ENCODE assay signal across 8 cellular contexts in the genomic region with DNA sequence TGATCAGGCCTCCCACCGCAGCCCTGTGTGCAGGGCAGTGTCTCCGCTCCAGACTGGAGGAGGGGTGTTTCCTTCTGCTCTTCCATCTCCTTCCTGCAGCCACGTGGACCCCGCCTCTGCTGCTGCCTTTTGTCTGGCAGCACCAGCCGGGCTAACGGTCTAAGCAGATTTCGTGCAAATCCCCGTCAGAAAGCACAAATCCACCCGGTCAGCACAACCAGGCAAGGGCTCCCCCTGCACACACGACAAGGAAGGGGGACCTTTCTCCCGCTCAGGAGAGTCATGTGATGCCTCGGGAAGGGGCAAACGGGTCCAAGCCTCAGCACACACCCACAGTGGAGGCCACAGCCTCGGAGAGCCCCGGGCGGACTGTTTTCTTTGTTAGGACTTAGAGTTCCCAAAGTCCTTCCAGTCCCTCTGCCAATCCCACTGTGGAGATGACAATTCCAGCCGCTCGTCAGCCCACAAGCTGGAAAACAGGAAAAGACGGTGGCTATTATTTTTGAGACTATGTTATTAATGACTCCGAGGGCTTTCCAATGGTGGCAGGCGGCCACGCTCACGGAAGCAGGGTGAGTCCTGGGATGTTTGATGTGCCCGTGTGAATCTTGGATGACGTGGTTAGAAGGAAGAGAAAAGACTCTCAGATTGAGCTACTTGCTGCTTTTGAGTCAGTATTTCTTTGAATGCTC. TPM values are rescaled to one million over a fixed set of nuclear protein-coding genes. Genes with fewer than 3 reads are reported as not detected.
DNase-seq lines count a peak whose midpoint lies in the region; ATAC-seq, FAIRE-seq and TF ChIP-seq lines count a peak whose summit lies in the region.
"Had no signal": no experiment of that assay in that cellular context is flagged by ENCODE, and none has a peak within 500 bp of the region (broad histone marks: within the 10 kb centered on the region; RNA-seq: fewer than 3 reads in every experiment).

No MANE protein-coding gene starts in this region.

- WGBS in upper lobe of left lung, 2 donors, result 47 to 56% methylated on average over 21 to 25 of the region's 25 CpGs

- no peak for FAIRE-seq in GM12891 (lab: Jason Lieb, UNC)

- peak in 1 of 4 donors; percentile 32 for TF ChIP-seq EP300 in upper lobe of left lung (IDR thresholded peaks at IDR 0.05)

- H3K27ac ChIP-seq in epithelial cell of prostate (peak overlapping the region; percentile 46), muscle layer of colon (ENCODE audit: low read depth, low read length) (peak overlapping the region; percentile 62), upper lobe of left lung (peak overlapping the region; percentile 32 to 86 (median 74))
- H3K27ac ChIP-seq: KMS-11 had no signal

- no peaks in the 10 kb centered on the region for H3K27me3 ChIP-seq in muscle layer of colon (ENCODE audit: control insufficient read depth in 1 of 2, insufficient read depth in 2 of 2, low read length in 2 of 2)
- no peaks in the 10 kb centered on the region for H3K27me3 ChIP-seq in upper lobe of left lung

- DNase-seq in RPMI7951 (ENCODE audit: low read depth), result peak; percentile 88
- no peak for DNase-seq in epithelial cell of prostate (ENCODE audit: low read depth, low spot score)
- no peak for DNase-seq in upper lobe of left lung
- no peak for DNase-seq in GM12891 (ENCODE audit: insufficient read length, low spot score)
- no peak for DNase-seq in NCI-H1694 treated with DMSO at 0.1 percent for 48 hours (lab: John Stamatoyannopoulos, UW)

- peak; percentile 24 to 37 for ATAC-seq in upper lobe of left lung (ENCODE audit: low FRiP score in 2 of 2)
- ATAC-seq in HG03095 (IDR thresholded peaks at IDR 0.05; ENCODE audit: unreplicated experiment), result no peak

- TF ChIP-seq POLR2A in upper lobe of left lung (IDR thresholded peaks at IDR 0.05) (no peak), GM12891 (IDR thresholded peaks at IDR 0.05; ENCODE audit: low read depth, low read length) (no peak)

- H3K9ac ChIP-seq in muscle layer of colon (ENCODE audit: low read length), result peak overlapping the region; percentile 27
- H3K9ac ChIP-seq: KMS-11 had no signal

- H3K36me3 ChIP-seq in muscle layer of colon (ENCODE audit: insufficient read depth, low read length) (no peaks in the 10 kb centered on the region), upper lobe of left lung (no peaks in the 10 kb centered on the region)

- no peaks in the 10 kb centered on the region for H3K9me3 ChIP-seq in muscle layer of colon (ENCODE audit: low read length)
- no peaks in the 10 kb centered on the region for H3K9me3 ChIP-seq in upper lobe of left lung

- H3K4me3 ChIP-seq in muscle layer of colon (ENCODE audit: low read depth in 1 of 2, low read length in 2 of 2) (peak overlapping the region in 1 of 2 donors; percentile 46), upper lobe of left lung (peak overlapping the region in 2 of 4 donors; percentile 4 to 13)

- no peak for TF ChIP-seq CTCF in upper lobe of left lung (IDR thresholded peaks at IDR 0.05)

- H3K4me1 ChIP-seq in muscle layer of colon (ENCODE audit: insufficient read depth, low read length), result peaks cover 22% of the 10 kb centered on the region
- H3K4me1 ChIP-seq in upper lobe of left lung, result peaks cover 25 to 33% (median 31%) of the 10 kb centered on the region in 4 donors

TF ChIP-seq in GM12891, 5 proteins besides CTCF, POLR2A, EP300 and RAD21:
- no peak for TF ChIP-seq POLR2AphosphoS5 (IDR thresholded peaks at IDR 0.05; ENCODE audit: low read depth, low read length)
- no peak for TF ChIP-seq POU2F2 (IDR thresholded peaks at IDR 0.05; ENCODE audit: low read depth, low read length)
- TF ChIP-seq SPI1 (IDR thresholded peaks at IDR 0.05; ENCODE audit: low read depth, low read length), result no peak
- TF ChIP-seq PAX5 (IDR thresholded peaks at IDR 0.05; ENCODE audit: insufficient read depth, low read length, severe bottlenecking), result no peak
- no peak for TF ChIP-seq TAF1 (IDR thresholded peaks at IDR 0.05; ENCODE audit: low read depth, low read length)
TF ChIP-seq in GM12891: peak in this region for 0.

RNA-seq across cellular contexts. Expression of gene MEAK7, which starts 22.5 kb away (rescaled TPM):
- 17.2 and 17.4 TPM in 2 replicates for total RNA-seq in RPMI7951 (2014; rRNA removed; shearing (Covaris generic))
- 10 to 100 TPM in 5 of 6 donors, 1 to 10 TPM in 1; 8.5 to 32.8 (median 12.2) TPM for total RNA-seq in upper lobe of left lung
- polyA plus RNA-seq in GM12891 (2012; ENCODE audit: low read depth, missing spikeins), result 2.6 TPM
